In genomic region chr7:71633571-71634008, GRCh38 we compare ENCODE assay signal across 11 cellular contexts.
DNase-seq lines count a peak whose midpoint lies in the region; ATAC-seq, FAIRE-seq and TF ChIP-seq lines count a peak whose summit lies in the region.
"Had no signal": no experiment of that assay in that cellular context is flagged by ENCODE, and none has a peak within 500 bp of the region (broad histone marks: within the 10 kb centered on the region; RNA-seq: fewer than 3 reads in every experiment).

No MANE protein-coding gene starts in this region.

- no peaks in the 10 kb centered on the region; the same call in 1 of the 2 replicates for H4K20me1 ChIP-seq in K562 (replicated peaks; ENCODE audit: control insufficient read depth, insufficient read depth, low read length)

- intact Hi-C loops in K562 (cut with micrococcal nuclease) (no loop called here), ovary (cut with DNase I) (no loop called here)

- H3K4me3 ChIP-seq in A549 = no peak overlapping the region
- H3K4me3 ChIP-seq in K562 = no peak overlapping the region
- no peak overlapping the region for H3K4me3 ChIP-seq in kidney epithelial cell (ENCODE audit: low read depth, low read length)
- no peak overlapping the region for H3K4me3 ChIP-seq in ovary

- BruUV-seq in K562 (replicated peaks; lab: Mats Ljungman, UMichigan) = no TSS peak

- H3K27ac ChIP-seq in A549 (peak overlapping the region; percentile 57 to 81; a peak in 5 of 6 replicates), K562 (ENCODE audit: extremely low read depth, low read depth, low read length) (no peak overlapping the region), ovary (no peak overlapping the region)

- H3K9me3 ChIP-seq in A549 (no peaks in the 10 kb centered on the region), K562 (replicated peaks; ENCODE audit: control insufficient read depth, insufficient read depth, low read depth, low read length) (no peaks in the 10 kb centered on the region), ovary (no peaks in the 10 kb centered on the region)

- peaks cover 2 to 10% of the 10 kb centered on the region in 2 experiments; a peak in 3 of 5 replicates for H3K27me3 ChIP-seq in K562 (ENCODE audit: control insufficient read depth in 2 of 2, insufficient read depth in 2 of 2, low read length in 2 of 2)
- H3K27me3 ChIP-seq in kidney epithelial cell (ENCODE audit: control insufficient read depth, insufficient read depth, low read length) = no peaks in the 10 kb centered on the region
- no peaks in the 10 kb centered on the region for H3K27me3 ChIP-seq in ovary

- no peak for FAIRE-seq in A549 (lab: Jason Lieb, UNC)
- no peak for FAIRE-seq in K562 (lab: Jason Lieb, UNC)
- FAIRE-seq: D721Med had no signal

- TF ChIP-seq CTCF in A549 (IDR thresholded peaks at IDR 0.05) (no peak), K562 (IDR thresholded peaks at IDR 0.05 in 2 of 3, conservative IDR thresholded peaks at IDR 0.05 in 1 of 3; ENCODE audit: insufficient read depth in 2 of 3, low read depth in 1 of 3, low read length in 3 of 3) (no peak), kidney epithelial cell (IDR thresholded peaks at IDR 0.05; ENCODE audit: insufficient read depth, low read length, poor library complexity, severe bottlenecking) (no peak), ovary (IDR thresholded peaks at IDR 0.05) (no peak)

- TF ChIP-seq RAD21 in A549 (conservative IDR thresholded peaks at IDR 0.05 in 1 of 2, IDR thresholded peaks at IDR 0.05 in 1 of 2) = no peak
- no peak for TF ChIP-seq RAD21 in K562 (CRISPR knock-in tag; conservative IDR thresholded peaks at IDR 0.05 in 1 of 2, IDR thresholded peaks at IDR 0.05 in 1 of 2)

- TF ChIP-seq POLR2A in A549 (IDR thresholded peaks at IDR 0.05; ENCODE audit: low read length) = no peak
- no peak for TF ChIP-seq POLR2A in K562 (conservative IDR thresholded peaks at IDR 0.05)
- TF ChIP-seq POLR2A in ovary (IDR thresholded peaks at IDR 0.05) = no peak

- in situ Hi-C loops in K562 (cut with MboI) = no loop called here

- TF ChIP-seq EP300 in A549 (IDR thresholded peaks at IDR 0.05) (no peak), K562 (IDR thresholded peaks at IDR 0.05; ENCODE audit: low read length) (no peak), ovary (IDR thresholded peaks at IDR 0.05) (no peak)

- no peaks in the 10 kb centered on the region for H3K36me3 ChIP-seq in K562 (ENCODE audit: control insufficient read depth, insufficient read depth, low read length)
- no peaks in the 10 kb centered on the region for H3K36me3 ChIP-seq in kidney epithelial cell (ENCODE audit: control insufficient read depth, insufficient read depth, low read length)
- H3K36me3 ChIP-seq in ovary = no peaks in the 10 kb centered on the region

- POLR2A ChIA-PET in A549 (lab: Yijun Ruan, JAX) = no interaction called here
- POLR2A ChIA-PET in K562 (lab: Yijun Ruan, JAX) = no interaction called here

- ATAC-seq in A549 = peak; percentile 53 to 82; a peak in 5 of 6 replicates
- no peak for ATAC-seq in K562
- no peak for ATAC-seq in HG02973 (IDR thresholded peaks at IDR 0.05; ENCODE audit: unreplicated experiment)
- ATAC-seq: activated T-cell treated with anti-CD3 and anti-CD28 coated beads, Interleukin-2, amount 50 U/mL, for 72 hours; left colon had no signal

- 4% methylated on average over 5 of the region's 5 CpGs for WGBS in A549 (ENCODE audit: missing lambda C conversion rate)
- 1% methylated on average over 5 of the region's 5 CpGs for WGBS in K562 (ENCODE audit: insufficient coverage, low coverage, missing lambda C conversion rate)
- WGBS in ovary, 3 donors = 23 to 30% (median 28%) methylated on average over 5 of the region's 5 CpGs

- peak; percentile 14 to 47 for DNase-seq in A549 (ENCODE audit: low read depth in 1 of 2, low spot score in 1 of 2)
- DNase-seq in HT-29 (ENCODE audit: low spot score) = peak; percentile 52
- DNase-seq in K562 (ENCODE audit: extremely low read depth in 1 of 4, low spot score in 3 of 4) = no peak
- peak; percentile 96 for DNase-seq in kidney epithelial cell (ENCODE audit: low read depth)
- no peak for DNase-seq in NOMO-1 treated with dmso at 0.1 percent for 144 hours (lab: John Stamatoyannopoulos, UW; ENCODE audit: unreplicated experiment)
- DNase-seq in ovary = no peak
- no peak for DNase-seq in stimulated activated CD4-positive, alpha-beta T cell treated with anti-CD3 and anti-CD28 coated beads, Interleukin-4, amount 100 ng/mL, for 4 hours
- DNase-seq: activated T-cell treated with anti-CD3 and anti-CD28 coated beads, Interleukin-2, amount 50 U/mL, for 72 hours; left colon had no signal

- CTCF ChIA-PET in A549 (lab: Yijun Ruan, JAX) (no interaction called here), K562 (lab: Yijun Ruan, JAX; ENCODE audit: low intra/inter-chr PET ratio) (no interaction called here)

- no peak overlapping the region for H2AFZ ChIP-seq in K562 (ENCODE audit: low read depth, low read length)

- H3K4me1 ChIP-seq in A549 (peaks cover 4% of the 10 kb centered on the region; the same call in 1 of the 3 replicates), K562 (replicated peaks in 1 of 2; ENCODE audit: control insufficient read depth in 2 of 2, insufficient read depth in 2 of 2, low read length in 2 of 2) (no peaks in the 10 kb centered on the region), ovary (ENCODE audit: insufficient read depth) (peaks cover 5% of the 10 kb centered on the region)

- no peaks in the 10 kb centered on the region for H3K79me2 ChIP-seq in K562 (ENCODE audit: control insufficient read depth, insufficient read depth, low read length)

- no peak overlapping the region for H3K9ac ChIP-seq in K562 (ENCODE audit: insufficient read depth in 1 of 2, low read depth in 2 of 2, low read length in 2 of 2)

- H3K4me2 ChIP-seq in A549 (peak overlapping the region; percentile 45), K562 (ENCODE audit: insufficient read depth, low read length) (no peak overlapping the region)

- H3K9me1 ChIP-seq in K562 (ENCODE audit: control insufficient read depth, insufficient read depth, low read length) = no peaks in the 10 kb centered on the region

TF ChIP-seq in A549, 52 proteins besides CTCF, POLR2A, EP300 and RAD21 (continues in another document):
- no peak for TF ChIP-seq MAFK (IDR thresholded peaks at IDR 0.05; ENCODE audit: partially characterized antibody)
- TF ChIP-seq CEBPB (IDR thresholded peaks at IDR 0.05) = no peak
- no peak for TF ChIP-seq MAZ (IDR thresholded peaks at IDR 0.05; ENCODE audit: borderline replicate concordance, low read depth, low read length)
- TF ChIP-seq FOSL2 (IDR thresholded peaks at IDR 0.05) = no peak
- peak; percentile 50 for TF ChIP-seq FOSL2 (CRISPR knock-in tag; IDR thresholded peaks at IDR 0.05)
- no peak for TF ChIP-seq EHMT2 (IDR thresholded peaks at IDR 0.05; ENCODE audit: low read depth)
- no peak for TF ChIP-seq JUN (IDR thresholded peaks at IDR 0.05)
- TF ChIP-seq CBX2 (IDR thresholded peaks at IDR 0.05; ENCODE audit: borderline replicate concordance, low read depth) = no peak
- no peak for TF ChIP-seq BHLHE40 (IDR thresholded peaks at IDR 0.05; ENCODE audit: low read depth, low read length)
- no peak for TF ChIP-seq BCL3 (IDR thresholded peaks at IDR 0.05)

TF ChIP-seq in K562, 482 proteins besides CTCF, POLR2A, EP300 and RAD21:
- TF ChIP-seq ETV5 (CRISPR knock-in tag; IDR thresholded peaks at IDR 0.05; ENCODE audit: low read depth) = no peak
- TF ChIP-seq FOSL1 (tag; conservative IDR thresholded peaks at IDR 0.05) = peak; percentile 64; the same call in 1 of the 2 replicates
- TF ChIP-seq RUNX1 (IDR thresholded peaks at IDR 0.05; ENCODE audit: low read depth) = no peak
- TF ChIP-seq ZNF239 (CRISPR knock-in tag; IDR thresholded peaks at IDR 0.05) = no peak
- TF ChIP-seq MXI1 (IDR thresholded peaks at IDR 0.05; ENCODE audit: low read depth, low read length) = no peak
TF ChIP-seq in K562: peak in this region for 1.

Comparison
In these comparisons a context has a peak if more than half of its experiments do, and no peak if none do; other contexts are left out.
1. ATAC-seq: peak in A549 (2 of 2); none in K562 (single experiment) and HG02973 (single experiment).
2. DNase-seq: peak in A549 (2 of 2), HT-29 (single experiment) and kidney epithelial cell (single experiment); none in K562 (0 of 4), NOMO-1 treated with dmso at 0.1 percent for 144 hours (single experiment), ovary (0 of 5) and stimulated activated CD4-positive, alpha-beta T cell treated with anti-CD3 and anti-CD28 coated beads, Interleukin-4, amount 100 ng/mL, for 4 hours (0 of 2).
3. H3K27ac ChIP-seq: peak in A549 (2 of 2); none in K562 (single experiment) and ovary (0 of 2).
4. Of the 35 proteins assayed by ChIP-seq in both K562 and A549: peak only in K562: none; only in A549: JUNB; in both: none; in neither: 34.